ENCODE assay signal across 8 cellular contexts in the genomic region with DNA sequence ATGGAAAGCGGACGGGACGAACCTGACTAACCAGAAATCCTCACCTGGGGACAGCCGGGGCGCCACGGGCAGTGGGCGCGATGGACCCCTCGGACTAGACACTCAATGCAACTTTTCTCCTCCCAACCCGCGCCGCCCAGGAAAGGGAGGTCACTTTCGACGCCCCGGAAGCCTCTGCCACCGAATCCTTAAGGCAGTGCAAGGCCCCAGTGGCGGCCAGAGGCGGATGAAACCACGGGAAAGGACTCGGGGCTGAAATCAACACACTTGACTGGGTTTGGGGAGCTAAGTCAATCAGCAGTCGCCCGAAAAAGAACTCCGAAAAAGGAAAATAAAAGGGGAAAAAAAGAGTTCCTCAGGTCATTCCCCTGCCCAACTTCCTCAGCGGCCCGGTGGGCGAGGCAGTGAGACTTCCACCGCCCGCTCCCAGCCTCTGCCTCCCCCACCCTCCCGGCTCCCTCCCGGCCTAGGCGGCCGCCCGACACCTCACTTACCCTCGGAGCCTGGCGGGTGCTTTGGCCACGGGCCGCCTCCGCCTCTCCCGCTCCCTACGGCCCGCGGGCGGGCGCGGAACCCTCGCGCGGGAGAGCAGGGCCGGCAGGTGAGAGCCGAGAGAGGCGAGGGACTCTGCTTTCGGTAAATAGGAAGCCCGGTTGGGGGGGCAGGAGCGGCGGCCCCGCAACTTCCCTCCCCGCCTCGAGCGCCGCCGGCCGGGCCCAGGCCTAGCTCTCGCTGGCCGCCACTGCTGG. TPM values are rescaled to one million over a fixed set of nuclear protein-coding genes. Genes with fewer than 3 reads are reported as not detected.
A peak's percentile ranks its signal among the peaks of the same experiment; 100 is the strongest.
DNase-seq lines count a peak whose midpoint lies in the region; ATAC-seq, FAIRE-seq and TF ChIP-seq lines count a peak whose summit lies in the region.

No MANE protein-coding gene starts in this region.

- peak overlapping the region; percentile 94 for H3K4me3 ChIP-seq in endocrine pancreas (ENCODE audit: control insufficient read depth, insufficient read depth, low read length)

- H3K9me3 ChIP-seq in endocrine pancreas (ENCODE audit: control insufficient read depth, low read length): no peaks in the 10 kb centered on the region

- peak; percentile 17 for ATAC-seq in activated CD8-positive, alpha-beta T cell treated with anti-CD3 and anti-CD28 coated beads, Interleukin-2, amount 10 ng/mL, durations not matched to agents 7 days and 5 days
- ATAC-seq in stimulated activated naive CD8-positive, alpha-beta T cell treated with anti-CD3 and anti-CD28 coated beads, Interleukin-15, amount 100 ng/mL, for 72 hours: peak; percentile 39

- peak; percentile 76 for FAIRE-seq in GM12892 (lab: Jason Lieb, UNC)
- FAIRE-seq in H54 (lab: Jason Lieb, UNC): peak; percentile 57

- peak overlapping the region; percentile 91 for H3K27ac Mint-ChIP-seq in activated CD8-positive, alpha-beta T cell treated with anti-CD3 and anti-CD28 coated beads, Interleukin-2, amount 10 ng/mL, durations not matched to agents 7 days and 5 days
- H3K27ac Mint-ChIP-seq in stimulated activated naive CD8-positive, alpha-beta T cell treated with anti-CD3 and anti-CD28 coated beads, Interleukin-15, amount 100 ng/mL, for 72 hours: peak overlapping the region; percentile 83 to 95

- H3K4me1 Mint-ChIP-seq in activated CD8-positive, alpha-beta T cell treated with anti-CD3 and anti-CD28 coated beads, Interleukin-2, amount 10 ng/mL, durations not matched to agents 7 days and 5 days (ENCODE audit: low read depth): peaks cover 61% of the 10 kb centered on the region
- peaks cover 71% of the 10 kb centered on the region for H3K4me1 Mint-ChIP-seq in stimulated activated naive CD8-positive, alpha-beta T cell treated with anti-CD3 and anti-CD28 coated beads, Interleukin-15, amount 100 ng/mL, for 72 hours

- peak; percentile 48 for DNase-seq in GM12892 (ENCODE audit: insufficient read length)
- DNase-seq in H54 (ENCODE audit: insufficient read length, low spot score): peak; percentile 68
- DNase-seq in LoVo (ENCODE audit: low spot score): peak; percentile 30
- peak; percentile 64 for DNase-seq in activated CD8-positive, alpha-beta T cell treated with anti-CD3 and anti-CD28 coated beads, Interleukin-2, amount 10 ng/mL, durations not matched to agents 7 days and 5 days
- peak; percentile 39 for DNase-seq in midbrain (lab: John Stamatoyannopoulos, UW)
- peak; percentile 21 to 31 for DNase-seq in stimulated activated naive CD8-positive, alpha-beta T cell treated with anti-CD3 and anti-CD28 coated beads, Interleukin-15, amount 100 ng/mL, for 72 hours
- DNase-seq in inferior parietal cortex (ENCODE audit: extremely low spot score): no peak

- peaks cover 17% of the 10 kb centered on the region for H3K4me1 ChIP-seq in endocrine pancreas (ENCODE audit: control insufficient read depth, insufficient read depth, low read length)

- no peaks in the 10 kb centered on the region for H3K9me3 Mint-ChIP-seq in activated CD8-positive, alpha-beta T cell treated with anti-CD3 and anti-CD28 coated beads, Interleukin-2, amount 10 ng/mL, durations not matched to agents 7 days and 5 days (ENCODE audit: insufficient read depth)
- no peaks in the 10 kb centered on the region for H3K9me3 Mint-ChIP-seq in stimulated activated naive CD8-positive, alpha-beta T cell treated with anti-CD3 and anti-CD28 coated beads, Interleukin-15, amount 100 ng/mL, for 72 hours

- peak; percentile 53 for TF ChIP-seq POLR2A in GM12892 (IDR thresholded peaks at IDR 0.05; ENCODE audit: low read depth, low read length)
- peak; percentile 71 for TF ChIP-seq POLR2A in H54 (IDR thresholded peaks at IDR 0.05; ENCODE audit: low read depth, low read length)

- H3K27me3 ChIP-seq in endocrine pancreas (ENCODE audit: control insufficient read depth, insufficient read depth, low read length): no peaks in the 10 kb centered on the region

- H3K27me3 Mint-ChIP-seq in activated CD8-positive, alpha-beta T cell treated with anti-CD3 and anti-CD28 coated beads, Interleukin-2, amount 10 ng/mL, durations not matched to agents 7 days and 5 days (ENCODE audit: low read depth): no peaks in the 10 kb centered on the region
- no peaks in the 10 kb centered on the region for H3K27me3 Mint-ChIP-seq in stimulated activated naive CD8-positive, alpha-beta T cell treated with anti-CD3 and anti-CD28 coated beads, Interleukin-15, amount 100 ng/mL, for 72 hours

- peak overlapping the region; percentile 96 for H3K4me3 Mint-ChIP-seq in activated CD8-positive, alpha-beta T cell treated with anti-CD3 and anti-CD28 coated beads, Interleukin-2, amount 10 ng/mL, durations not matched to agents 7 days and 5 days
- peak overlapping the region; percentile 94 to 95 for H3K4me3 Mint-ChIP-seq in stimulated activated naive CD8-positive, alpha-beta T cell treated with anti-CD3 and anti-CD28 coated beads, Interleukin-15, amount 100 ng/mL, for 72 hours

- CTCF ChIA-PET in activated CD8-positive, alpha-beta T cell treated with anti-CD3 and anti-CD28 coated beads, Interleukin-2, amount 10 ng/mL, durations not matched to agents 7 days and 5 days (lab: Charles Lee): interaction anchor here (1.1 to 2.9 kb wide), 3 partner anchors 64 to 131 kb away, joined by 3 to 11 read pairs (median 5); no protein-coding TSS in a partner anchor

- POLR2A ChIA-PET in activated CD8-positive, alpha-beta T cell treated with anti-CD3 and anti-CD28 coated beads, Interleukin-2, amount 10 ng/mL, durations not matched to agents 7 days and 5 days (lab: Charles Lee): interaction anchor here (0.6 to 2.4 kb wide), 2 partner anchors 120 to 128 kb away, joined by 4 to 15 read pairs; no protein-coding TSS in a partner anchor

- peaks cover 29% of the 10 kb centered on the region for H3K36me3 Mint-ChIP-seq in activated CD8-positive, alpha-beta T cell treated with anti-CD3 and anti-CD28 coated beads, Interleukin-2, amount 10 ng/mL, durations not matched to agents 7 days and 5 days (ENCODE audit: low read depth)

- peak overlapping the region; percentile 98 for H3K9ac ChIP-seq in endocrine pancreas (ENCODE audit: control insufficient read depth, insufficient read depth, low read length)

- no peaks in the 10 kb centered on the region for H3K36me3 ChIP-seq in endocrine pancreas (ENCODE audit: control insufficient read depth, insufficient read depth, low read length)

RNA-seq across cellular contexts. Expression of a gene that starts 0.5 kb away (rescaled TPM):
- 31.2 TPM for polyA plus RNA-seq in GM12892 (2012; ENCODE audit: missing spikeins)
- 10 to 100 TPM; 49.6 to 50.7 TPM for total RNA-seq in activated CD8-positive, alpha-beta T cell treated with anti-CD3 and anti-CD28 coated beads, Interleukin-2, amount 10 ng/mL, durations not matched to agents 7 days and 5 days
